ENCODE assay signal across 22 cellular contexts in genomic region chr17:71427801-71428200, GRCh38.
"Had no signal": no experiment of that assay in that cellular context is flagged by ENCODE, and none has a peak within 500 bp of the region (broad histone marks: within the 10 kb centered on the region; RNA-seq: fewer than 3 reads in every experiment).

No MANE protein-coding gene starts in this region.

- H3K4me1 Mint-ChIP-seq: immature natural killer cell; natural killer cell; stimulated activated naive B cell treated with anti-CD40 and anti-IgM and Interleukin-4, amounts not matched to agents 10 μg/mL and 1 μg/mL and 100 μg/mL, for 72 hours had no signal

- H3K27ac ChIP-seq: hepatocyte, left ventricle myocardium inferior, transverse colon had no signal

- H3K27me3 ChIP-seq: hepatocyte, transverse colon had no signal

- H3K27me3 Mint-ChIP-seq: dendritic cell treated with granulocyte-macrophage colony-stimulating factor and Interleukin-4, amounts not matched to agents 40 ng/mL and 50 ng/mL, for 4 days; progenitor cell of endocrine pancreas; stimulated activated naive B cell treated with anti-CD40 and anti-IgM and Interleukin-4, amounts not matched to agents 10 μg/mL and 1 μg/mL and 100 μg/mL, for 72 hours had no signal

- ATAC-seq: natural killer cell; stimulated activated naive B cell treated with anti-CD40 and anti-IgM and Interleukin-4, amounts not matched to agents 10 μg/mL and 1 μg/mL and 100 μg/mL, for 72 hours had no signal

- H3K27ac Mint-ChIP-seq: activated naive CD4-positive, alpha-beta T cell treated with anti-CD3 and anti-CD28 coated beads for 36 hours; dendritic cell treated with granulocyte-macrophage colony-stimulating factor and Interleukin-4, amounts not matched to agents 40 ng/mL and 50 ng/mL, for 4 days; immature natural killer cell; natural killer cell; progenitor cell of endocrine pancreas; stimulated activated naive B cell treated with anti-CD40 and anti-IgM and Interleukin-4, amounts not matched to agents 10 μg/mL and 1 μg/mL and 100 μg/mL, for 72 hours had no signal

- H3K9me3 ChIP-seq: transverse colon had no signal

- H3K36me3 Mint-ChIP-seq: immature natural killer cell; natural killer cell; stimulated activated naive B cell treated with anti-CD40 and anti-IgM and Interleukin-4, amounts not matched to agents 10 μg/mL and 1 μg/mL and 100 μg/mL, for 72 hours had no signal

- H3K79me2 ChIP-seq: hepatocyte had no signal

- H3K4me3 ChIP-seq: hepatocyte, left ventricle myocardium inferior, transverse colon had no signal

- H3K4me2 ChIP-seq: hepatocyte had no signal

- H3K36me3 ChIP-seq: left ventricle myocardium inferior, transverse colon had no signal

- H3K4me1 ChIP-seq: left ventricle myocardium inferior, transverse colon had no signal

- H2AFZ ChIP-seq: hepatocyte had no signal

- DNase-seq: activated CD4-positive, alpha-beta T cell treated with anti-CD3 and anti-CD28 coated beads for 4 hours; activated CD4-positive, alpha-beta T cell treated with anti-CD3 and anti-CD28 coated beads, Interleukin-2, amount 50 U/mL, for 48 hours; activated CD4-positive, CD25-positive, alpha-beta regulatory T cell; activated effector memory CD4-positive, alpha-beta T cell treated with Interleukin-2 at 50 U/mL for 16 hours; activated naive CD4-positive, alpha-beta T cell treated with anti-CD3 and anti-CD28 coated beads for 36 hours; activated T-cell treated with anti-CD3 and anti-CD28 coated beads, Interleukin-2, amount 50 U/mL, for 48 hours; caudate nucleus; effector CD4-positive, alpha-beta T cell; glutamatergic neuron; immature natural killer cell; kidney glomerular epithelial cell; left ventricle myocardium inferior; midbrain; natural killer cell; retina; stimulated activated CD4-positive, alpha-beta T cell treated with anti-CD3 and anti-CD28 coated beads, Interleukin-2, amount 100 ng/mL, for 48 hours; stimulated activated CD8-positive, alpha-beta memory T cell treated with anti-CD3 and anti-CD28 coated beads, Interleukin-4, amount 100 ng/mL, for 48 hours; stimulated activated naive B cell treated with anti-CD40 and anti-IgM and Interleukin-4, amounts not matched to agents 10 μg/mL and 1 μg/mL and 100 μg/mL, for 72 hours; transverse colon had no signal

- H3K4me3 Mint-ChIP-seq: activated naive CD4-positive, alpha-beta T cell treated with anti-CD3 and anti-CD28 coated beads for 36 hours; dendritic cell treated with granulocyte-macrophage colony-stimulating factor and Interleukin-4, amounts not matched to agents 40 ng/mL and 50 ng/mL, for 4 days; immature natural killer cell; natural killer cell; stimulated activated naive B cell treated with anti-CD40 and anti-IgM and Interleukin-4, amounts not matched to agents 10 μg/mL and 1 μg/mL and 100 μg/mL, for 72 hours had no signal
